Comparison of ENCODE assay signal across 24 cellular contexts in the genomic region with DNA sequence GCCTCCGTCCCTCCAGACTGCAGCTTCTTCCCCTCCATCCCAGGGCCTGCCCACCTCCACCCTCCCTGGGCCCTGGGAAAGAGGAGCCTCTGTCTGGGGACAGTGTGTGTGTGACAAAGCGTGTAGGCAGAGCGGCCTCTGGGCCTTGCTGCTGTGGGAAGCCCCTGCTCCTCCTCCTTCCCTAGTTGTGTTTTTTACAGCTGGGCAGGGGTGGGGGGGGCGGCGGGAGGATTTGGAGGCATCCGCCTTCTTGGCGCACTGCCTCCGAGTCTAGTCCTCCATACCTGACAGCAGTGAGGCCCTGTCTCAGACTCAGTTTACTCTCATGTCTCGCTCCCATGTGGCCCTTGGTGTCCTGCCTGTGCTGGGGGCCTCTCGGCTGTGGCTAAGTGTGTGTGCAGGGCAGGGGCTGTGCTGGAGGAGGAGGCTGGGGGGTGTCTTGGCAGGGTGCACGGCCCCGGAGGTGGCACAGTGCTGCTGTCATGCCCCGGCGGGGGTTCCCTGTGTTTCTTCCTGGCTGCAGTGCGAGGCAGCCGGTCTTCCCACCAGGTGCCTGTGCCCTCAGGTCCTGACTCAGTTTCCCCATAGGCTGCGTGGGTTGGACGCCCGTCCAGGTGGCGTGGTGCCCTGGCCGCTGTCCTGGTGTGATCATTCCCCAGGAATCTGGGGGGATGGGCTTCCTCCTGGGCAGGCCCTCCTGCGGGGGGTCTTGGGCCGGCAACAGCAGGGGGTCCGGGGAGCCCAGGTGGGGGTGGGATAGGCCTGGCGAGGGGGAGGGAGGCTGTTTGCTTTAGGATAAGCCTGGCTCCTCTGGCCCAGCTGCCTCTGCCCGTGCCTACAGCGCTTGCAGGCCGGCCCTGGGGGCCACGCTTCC. TPM values are rescaled to one million over a fixed set of nuclear protein-coding genes. Genes with fewer than 3 reads are reported as not detected.
A peak's percentile ranks its signal among the peaks of the same experiment; 100 is the strongest.
DNase-seq lines count a peak whose midpoint lies in the region; ATAC-seq, FAIRE-seq and TF ChIP-seq lines count a peak whose summit lies in the region.
"Had no signal": no experiment of that assay in that cellular context is flagged by ENCODE, and none has a peak within 500 bp of the region (broad histone marks: within the 10 kb centered on the region; RNA-seq: fewer than 3 reads in every experiment).

No MANE protein-coding gene starts in this region.

- H3K4me1 Mint-ChIP-seq in neural progenitor cell = peaks cover 18% of the 10 kb centered on the region
- no peaks in the 10 kb centered on the region for H3K4me1 Mint-ChIP-seq in activated naive CD8-positive, alpha-beta T cell treated with anti-CD3 and anti-CD28 coated beads, Interleukin-2, amount 50 U/mL, for 24 hours

- no peak for TF ChIP-seq POLR2A in K562 (conservative IDR thresholded peaks at IDR 0.05)

- POLR2A ChIA-PET in K562 (lab: Yijun Ruan, JAX) = interaction anchor here (0.6 to 2.7 kb wide), 6 partner anchors 9 to 841 kb away, joined by 3 to 7 read pairs (median 3); a partner anchor contains a TSS

- H3K27me3 Mint-ChIP-seq in neural progenitor cell (ENCODE audit: insufficient read depth, low read depth) = peaks cover 7% of the 10 kb centered on the region
- no peaks in the 10 kb centered on the region for H3K27me3 Mint-ChIP-seq in activated naive CD8-positive, alpha-beta T cell treated with anti-CD3 and anti-CD28 coated beads, Interleukin-2, amount 50 U/mL, for 24 hours
- H3K27me3 Mint-ChIP-seq: B cell; CD4-positive, CD25-positive, alpha-beta regulatory T cell had no signal

- peaks cover 28% of the 10 kb centered on the region for H3K36me3 ChIP-seq in BLaER1
- H3K36me3 ChIP-seq in NT2/D1 (ENCODE audit: insufficient read depth, insufficient read length, low read length) = peaks cover 7% of the 10 kb centered on the region
- peaks cover 9% of the 10 kb centered on the region; the same call in 1 of the 3 replicates for H3K36me3 ChIP-seq in K562 (ENCODE audit: control insufficient read depth, insufficient read depth, low read length)
- no peaks in the 10 kb centered on the region for H3K36me3 ChIP-seq in neural progenitor cell
- no peaks in the 10 kb centered on the region for H3K36me3 ChIP-seq in MM.1S (replicated peaks; ENCODE audit: insufficient read depth, low read length)

- in situ Hi-C loops in K562 (cut with MboI) = no loop called here

- TF ChIP-seq EP300 in K562 (IDR thresholded peaks at IDR 0.05; ENCODE audit: low read length) = no peak

- no peak overlapping the region for H3K4me3 Mint-ChIP-seq in neural progenitor cell
- H3K4me3 Mint-ChIP-seq in activated naive CD8-positive, alpha-beta T cell treated with anti-CD3 and anti-CD28 coated beads, Interleukin-2, amount 50 U/mL, for 24 hours = no peak overlapping the region
- H3K4me3 Mint-ChIP-seq: B cell; CD4-positive, CD25-positive, alpha-beta regulatory T cell had no signal

- H3K9me1 ChIP-seq in K562 (ENCODE audit: control insufficient read depth, insufficient read depth, low read length) = peaks cover 6% of the 10 kb centered on the region

- BruUV-seq in K562 (replicated peaks; lab: Mats Ljungman, UMichigan) = no TSS peak

- H4K20me1 ChIP-seq in BLaER1 (peaks cover 94% of the 10 kb centered on the region), K562 (replicated peaks; ENCODE audit: control insufficient read depth, insufficient read depth, low read length) (peaks cover 7% of the 10 kb centered on the region; the same call in 1 of the 2 replicates), neural progenitor cell (ENCODE audit: low read depth) (peaks cover 68% of the 10 kb centered on the region), MM.1S (ENCODE audit: insufficient read depth, low read length) (no peaks in the 10 kb centered on the region)

- H3K9me3 Mint-ChIP-seq in neural progenitor cell = no peaks in the 10 kb centered on the region
- no peaks in the 10 kb centered on the region for H3K9me3 Mint-ChIP-seq in activated naive CD8-positive, alpha-beta T cell treated with anti-CD3 and anti-CD28 coated beads, Interleukin-2, amount 50 U/mL, for 24 hours
- H3K9me3 Mint-ChIP-seq: CD4-positive, CD25-positive, alpha-beta regulatory T cell had no signal

- DNase-seq in NT2/D1 (ENCODE audit: low read depth, low spot score) (no peak), K562 (ENCODE audit: extremely low read depth in 1 of 4, low spot score in 3 of 4) (peak in 2 of 4 experiments; percentile 20 to 26), neural progenitor cell (ENCODE audit: low spot score) (peak; percentile 43), MM.1S (no peak)
- DNase-seq in activated naive CD8-positive, alpha-beta T cell treated with anti-CD3 and anti-CD28 coated beads, Interleukin-2, amount 50 U/mL, for 24 hours = no peak
- DNase-seq in stimulated activated CD4-positive, alpha-beta T cell treated with anti-CD3 and anti-CD28 coated beads, Interleukin-4, amount 100 ng/mL, for 24 hours = no peak
- DNase-seq: CD4-positive, CD25-positive, alpha-beta regulatory T cell; COR-L47; DMS79; GM23248; KBM-7; NCI-H1092; NCI-H1436 treated with DMSO at 0.1 percent for 48 hours; NCI-H2029 treated with DMSO at 0.1 percent for 48 hours; NCI-H2171; NCI-H345; NCI-H524 treated with DMSO at 0.1 percent for 48 hours; Right ventricle myocardium superior; SW 1271 had no signal

- H2AFZ ChIP-seq in K562 (ENCODE audit: low read depth, low read length) = no peak overlapping the region
- no peak overlapping the region for H2AFZ ChIP-seq in neural progenitor cell (replicated peaks)
- H2AFZ ChIP-seq in MM.1S (ENCODE audit: low read length) = no peak overlapping the region
- H2AFZ ChIP-seq: GM23248 had no signal

- no peaks in the 10 kb centered on the region for H3K27me3 ChIP-seq in BLaER1
- H3K27me3 ChIP-seq in NT2/D1 (ENCODE audit: insufficient read depth, insufficient read length) = peaks cover 81% of the 10 kb centered on the region
- no peaks in the 10 kb centered on the region for H3K27me3 ChIP-seq in K562 (ENCODE audit: control insufficient read depth in 2 of 2, insufficient read depth in 2 of 2, low read length in 2 of 2)
- H3K27me3 ChIP-seq in neural progenitor cell = no peaks in the 10 kb centered on the region
- H3K27me3 ChIP-seq in MM.1S (replicated peaks; ENCODE audit: insufficient read depth, low read length) = no peaks in the 10 kb centered on the region

- 84% methylated on average over 14 of the region's 29 CpGs for WGBS in K562 (ENCODE audit: insufficient coverage, low coverage, missing lambda C conversion rate)

- TF ChIP-seq CTCF in K562 (IDR thresholded peaks at IDR 0.05 in 2 of 3, conservative IDR thresholded peaks at IDR 0.05 in 1 of 3; ENCODE audit: insufficient read depth in 2 of 3, low read depth in 1 of 3, low read length in 3 of 3) (no peak), neural progenitor cell (IDR thresholded peaks at IDR 0.05) (no peak), MM.1S (IDR thresholded peaks at IDR 0.05; ENCODE audit: low read length) (no peak)

- peak overlapping the region; percentile 98 for H3K4me2 ChIP-seq in BLaER1
- no peak overlapping the region for H3K4me2 ChIP-seq in K562 (ENCODE audit: insufficient read depth, low read length)
- H3K4me2 ChIP-seq in neural progenitor cell = no peak overlapping the region
- H3K4me2 ChIP-seq in MM.1S (ENCODE audit: low read depth, low read length) = no peak overlapping the region

- H3F3A ChIP-seq in neural progenitor cell (ENCODE audit: low read depth) = peaks cover 18% of the 10 kb centered on the region
- no peaks in the 10 kb centered on the region for H3F3A ChIP-seq in MM.1S (ENCODE audit: insufficient read depth, low read length)

- no peaks in the 10 kb centered on the region for H3K9me3 ChIP-seq in BLaER1
- H3K9me3 ChIP-seq in NT2/D1 (ENCODE audit: insufficient read depth, low read length) = no peaks in the 10 kb centered on the region
- no peaks in the 10 kb centered on the region for H3K9me3 ChIP-seq in K562 (replicated peaks; ENCODE audit: control insufficient read depth, insufficient read depth, low read depth, low read length)
- no peaks in the 10 kb centered on the region for H3K9me3 ChIP-seq in neural progenitor cell (ENCODE audit: low read depth)
- H3K9me3 ChIP-seq in MM.1S (replicated peaks; ENCODE audit: insufficient read depth, low read length) = no peaks in the 10 kb centered on the region

- no peak; the same call in 1 of the 3 replicates for ATAC-seq in K562
- ATAC-seq in GM21423 (IDR thresholded peaks at IDR 0.05; ENCODE audit: unreplicated experiment) = no peak
- no peak for ATAC-seq in activated naive CD8-positive, alpha-beta T cell treated with anti-CD3 and anti-CD28 coated beads, Interleukin-2, amount 50 U/mL, for 24 hours
- ATAC-seq: HCT116 had no signal

- peak overlapping the region; percentile 69 for H3K9ac ChIP-seq in BLaER1
- H3K9ac ChIP-seq in NT2/D1 (ENCODE audit: insufficient read length, low read depth) = peak overlapping the region; percentile 39
- H3K9ac ChIP-seq in K562 (ENCODE audit: insufficient read depth in 1 of 2, low read depth in 2 of 2, low read length in 2 of 2) = peak overlapping the region in 1 of 2 experiments; percentile 74; a peak in 2 of 4 replicates
- no peak overlapping the region for H3K9ac ChIP-seq in neural progenitor cell
- H3K9ac ChIP-seq in MM.1S (ENCODE audit: low read length) = no peak overlapping the region
- H3K9ac ChIP-seq: GM23248 had no signal

- peaks cover 93% of the 10 kb centered on the region for H3K4me1 ChIP-seq in BLaER1
- peaks cover 46% of the 10 kb centered on the region for H3K4me1 ChIP-seq in NT2/D1 (ENCODE audit: insufficient read depth, insufficient read length)
- H3K4me1 ChIP-seq in K562 (replicated peaks in 1 of 2; ENCODE audit: control insufficient read depth in 2 of 2, insufficient read depth in 2 of 2, low read length in 2 of 2) = peaks cover 0 to 85% of the 10 kb centered on the region in 2 experiments; a peak in 2 of 5 replicates
- peaks cover 47% of the 10 kb centered on the region for H3K4me1 ChIP-seq in neural progenitor cell
- no peaks in the 10 kb centered on the region for H3K4me1 ChIP-seq in MM.1S (ENCODE audit: low read length)

- no peaks in the 10 kb centered on the region for H3K9me2 ChIP-seq in MM.1S (replicated peaks; ENCODE audit: insufficient read depth, low read length)

- no peaks in the 10 kb centered on the region for H3K36me3 Mint-ChIP-seq in neural progenitor cell
- H3K36me3 Mint-ChIP-seq in activated naive CD8-positive, alpha-beta T cell treated with anti-CD3 and anti-CD28 coated beads, Interleukin-2, amount 50 U/mL, for 24 hours (ENCODE audit: low read depth) = no peaks in the 10 kb centered on the region
- H3K36me3 Mint-ChIP-seq: CD4-positive, CD25-positive, alpha-beta regulatory T cell had no signal

- no peak for TF ChIP-seq RAD21 in K562 (CRISPR knock-in tag; conservative IDR thresholded peaks at IDR 0.05 in 1 of 2, IDR thresholded peaks at IDR 0.05 in 1 of 2)

- H3K79me2 ChIP-seq in K562 (ENCODE audit: control insufficient read depth, insufficient read depth, low read length) = peaks cover 4% of the 10 kb centered on the region; the same call in 2 of the 3 replicates
- H3K79me2 ChIP-seq in neural progenitor cell (ENCODE audit: low read depth) = peaks cover 22% of the 10 kb centered on the region
- H3K79me2 ChIP-seq in MM.1S (ENCODE audit: low read length) = no peaks in the 10 kb centered on the region

- CTCF ChIA-PET in K562 (lab: Yijun Ruan, JAX; ENCODE audit: low intra/inter-chr PET ratio) = no interaction called here

- H3K4me3 ChIP-seq in BLaER1 = peak overlapping the region; percentile 41; the same call in 1 of the 2 replicates
- no peak overlapping the region for H3K4me3 ChIP-seq in NT2/D1 (ENCODE audit: insufficient read length, low read depth)
- no peak overlapping the region for H3K4me3 ChIP-seq in K562
- no peak overlapping the region for H3K4me3 ChIP-seq in neural progenitor cell
- no peak overlapping the region for H3K4me3 ChIP-seq in MM.1S (ENCODE audit: low read length)
- H3K4me3 ChIP-seq: GM23248 had no signal

- no peak overlapping the region for H3K27ac Mint-ChIP-seq in neural progenitor cell
- H3K27ac Mint-ChIP-seq in activated naive CD8-positive, alpha-beta T cell treated with anti-CD3 and anti-CD28 coated beads, Interleukin-2, amount 50 U/mL, for 24 hours = no peak overlapping the region
- H3K27ac Mint-ChIP-seq: B cell; CD4-positive, CD25-positive, alpha-beta regulatory T cell had no signal

- H3K27ac ChIP-seq in BLaER1 (peak overlapping the region; percentile 63), K562 (ENCODE audit: extremely low read depth, low read depth, low read length) (no peak overlapping the region), neural progenitor cell (no peak overlapping the region), MM.1S (ENCODE audit: low read length) (no peak overlapping the region)
- H3K27ac ChIP-seq: GM23248 had no signal

- no peak for FAIRE-seq in K562 (lab: Jason Lieb, UNC)
- FAIRE-seq: A204.1 had no signal

- intact Hi-C loops in K562 (cut with micrococcal nuclease) = no loop called here

RNA-seq across cellular contexts. Expression of a gene that starts 7.0 kb away (rescaled TPM):
- total RNA-seq in K562 (2011; cell fraction: chromatin; rRNA removed; ENCODE audit: low replicate concordance) = 24.3 and 107 TPM in 2 replicates
- 71.6 and 76.2 TPM in 2 replicates for total RNA-seq in K562 (2011; cell fraction: nucleolus; rRNA removed)
- 78.9 and 124 TPM in 2 replicates for total RNA-seq in K562 (2011; cell fraction: nucleoplasm; rRNA removed)
- total RNA-seq in K562 (2014; rRNA removed) (21.6 and 30.7 TPM in 2 replicates), K562 (2014; rRNA removed; fragmentation: Illumina TruSeq; extraction: Trizol) (5.3 and 7.1 TPM in 2 replicates), K562 (2015; rRNA removed; fragmentation: Illumina TruSeq; extraction: Trizol) (10.4 and 11.4 TPM in 2 replicates), K562 (2021) (45.6 and 49.9 TPM in 2 replicates), neural progenitor cell (ENCODE audit: low replicate concordance) (9.6 and 27.4 TPM in 2 replicates)
- polyA plus RNA-seq in K562 (2011; rRNA removed) (14.6 and 18.3 TPM in 2 replicates), K562 (2014; fragmentation: Illumina TruSeq; extraction: Trizol) (17.1 and 25.2 TPM in 2 replicates), K562 (2014; fragmentation: Nextera tagmentation; extraction: Ambion mirVana) (under 1 TPM; 0.34 to 0.53 TPM), K562 (2014; rRNA removed) (15.1 and 15.6 TPM in 2 replicates)
- 39.0 and 72.2 TPM in 2 replicates for polyA plus RNA-seq in K562 (2011; cell fraction: cytosol; rRNA removed)
- polyA plus RNA-seq in K562 (2011; cell fraction: nucleus; rRNA removed) = 55.9 and 72.5 TPM in 2 replicates
- 28.5 and 35.1 TPM in 2 replicates for polyA plus RNA-seq in K562 (2012)
- 73.8 and 144 TPM in 2 replicates for polyA minus RNA-seq in K562 (2011; rRNA and poly(A)+ RNA removed)
- 42.8 and 52.2 TPM in 2 replicates for polyA minus RNA-seq in K562 (2011; cell fraction: cytosol; rRNA and poly(A)+ RNA removed)
- polyA minus RNA-seq in K562 (2011; cell fraction: nucleus; rRNA and poly(A)+ RNA removed) = 20.8 and 21.0 TPM in 2 replicates

RNA-seq across cellular contexts. Expression of a gene that starts 25.2 kb away (rescaled TPM):
- total RNA-seq in K562 (2011; cell fraction: chromatin; rRNA removed; ENCODE audit: low replicate concordance) = 5.5 and 11.7 TPM in 2 replicates
- 8.4 and 9.3 TPM in 2 replicates for total RNA-seq in K562 (2011; cell fraction: nucleolus; rRNA removed)
- total RNA-seq in K562 (2011; cell fraction: nucleoplasm; rRNA removed) = 4.1 and 4.2 TPM in 2 replicates
- total RNA-seq in K562 (2014; rRNA removed) = 1.6 TPM in 2 replicates
- total RNA-seq in K562 (2014; rRNA removed; fragmentation: Illumina TruSeq; extraction: Trizol) = 0.40 and 0.96 TPM in 2 replicates
- 1.8 and 2.2 TPM in 2 replicates for total RNA-seq in K562 (2015; rRNA removed; fragmentation: Illumina TruSeq; extraction: Trizol)
- total RNA-seq in K562 (2021) = 3.1 and 4.2 TPM in 2 replicates
- 0.95 and 2.0 TPM in 2 replicates for polyA plus RNA-seq in K562 (2011; rRNA removed)
- 1.0 and 2.7 TPM in 2 replicates for polyA plus RNA-seq in K562 (2011; cell fraction: cytosol; rRNA removed)
- polyA plus RNA-seq in K562 (2011; cell fraction: nucleus; rRNA removed) = 9.1 and 12.1 TPM in 2 replicates
- 4.4 and 8.2 TPM in 2 replicates for polyA plus RNA-seq in K562 (2012)
- 0.56 and 0.69 TPM in 2 replicates for polyA plus RNA-seq in K562 (2014; fragmentation: Illumina TruSeq; extraction: Trizol)
- under 1 TPM; 0.11 to 0.24 TPM for polyA plus RNA-seq in K562 (2014; fragmentation: Nextera tagmentation; extraction: Ambion mirVana)
- 1.4 and 2.1 TPM in 2 replicates for polyA plus RNA-seq in K562 (2014; rRNA removed)
- 0.51 and 0.74 TPM in 2 replicates for polyA minus RNA-seq in K562 (2011; rRNA and poly(A)+ RNA removed)
- 1.7 TPM in 2 replicates for polyA minus RNA-seq in K562 (2011; cell fraction: cytosol; rRNA and poly(A)+ RNA removed)
- polyA minus RNA-seq in K562 (2011; cell fraction: nucleus; rRNA and poly(A)+ RNA removed) = 3.9 and 6.3 TPM in 2 replicates
- 0.19 TPM in 1 of 2 replicates, not detected in the other for total RNA-seq in neural progenitor cell (ENCODE audit: low replicate concordance)

RNA-seq across cellular contexts. Expression of a gene that starts 31.5 kb away (rescaled TPM):
- total RNA-seq in K562 (2011; cell fraction: chromatin; rRNA removed; ENCODE audit: low replicate concordance) = 7.8 and 35.6 TPM in 2 replicates
- total RNA-seq in K562 (2011; cell fraction: nucleolus; rRNA removed) = 35.8 and 36.4 TPM in 2 replicates
- 12.5 and 18.8 TPM in 2 replicates for total RNA-seq in K562 (2011; cell fraction: nucleoplasm; rRNA removed)
- total RNA-seq in K562 (2014; rRNA removed) (9.9 and 10.1 TPM in 2 replicates), K562 (2014; rRNA removed; fragmentation: Illumina TruSeq; extraction: Trizol) (0.26 and 0.69 TPM in 2 replicates), K562 (2015; rRNA removed; fragmentation: Illumina TruSeq; extraction: Trizol) (3.1 and 4.8 TPM in 2 replicates), K562 (2021) (13.6 and 16.1 TPM in 2 replicates), neural progenitor cell (ENCODE audit: low replicate concordance) (0.47 and 10.7 TPM in 2 replicates)
- polyA plus RNA-seq in K562 (2011; rRNA removed) (1.2 and 2.2 TPM in 2 replicates), K562 (2014; fragmentation: Illumina TruSeq; extraction: Trizol) (0.30 and 1.2 TPM in 2 replicates), K562 (2014; fragmentation: Nextera tagmentation; extraction: Ambion mirVana) (under 1 TPM; 0.04 to 0.13 TPM), K562 (2014; rRNA removed) (11.2 and 14.1 TPM in 2 replicates)
- polyA plus RNA-seq in K562 (2011; cell fraction: cytosol; rRNA removed) = 0.90 and 2.8 TPM in 2 replicates
- polyA plus RNA-seq in K562 (2011; cell fraction: nucleus; rRNA removed) = 34.5 and 72.8 TPM in 2 replicates
- polyA plus RNA-seq in K562 (2012) = 9.8 and 26.2 TPM in 2 replicates
- 0.36 and 0.70 TPM in 2 replicates for polyA minus RNA-seq in K562 (2011; rRNA and poly(A)+ RNA removed)
- polyA minus RNA-seq in K562 (2011; cell fraction: cytosol; rRNA and poly(A)+ RNA removed) = 7.3 and 13.7 TPM in 2 replicates
- polyA minus RNA-seq in K562 (2011; cell fraction: nucleus; rRNA and poly(A)+ RNA removed) = 10.0 and 12.1 TPM in 2 replicates

RNA-seq across cellular contexts. Expression of a gene that starts 45.0 kb away (rescaled TPM):
- total RNA-seq in K562 (2011; cell fraction: chromatin; rRNA removed; ENCODE audit: low replicate concordance) = 27.1 and 96.1 TPM in 2 replicates
- total RNA-seq in K562 (2011; cell fraction: nucleolus; rRNA removed) = 70.2 and 86.6 TPM in 2 replicates
- 28.7 and 35.0 TPM in 2 replicates for total RNA-seq in K562 (2011; cell fraction: nucleoplasm; rRNA removed)
- 17.0 and 19.1 TPM in 2 replicates for total RNA-seq in K562 (2014; rRNA removed)
- total RNA-seq in K562 (2014; rRNA removed; fragmentation: Illumina TruSeq; extraction: Trizol) = 1.2 and 1.7 TPM in 2 replicates
- total RNA-seq in K562 (2015; rRNA removed; fragmentation: Illumina TruSeq; extraction: Trizol) = 6.1 and 6.3 TPM in 2 replicates
- total RNA-seq in K562 (2021) = 18.4 and 22.0 TPM in 2 replicates
- polyA plus RNA-seq in K562 (2011; rRNA removed) = 5.6 and 6.8 TPM in 2 replicates
- 5.6 and 16.4 TPM in 2 replicates for polyA plus RNA-seq in K562 (2011; cell fraction: cytosol; rRNA removed)
- 86.6 and 144 TPM in 2 replicates for polyA plus RNA-seq in K562 (2011; cell fraction: nucleus; rRNA removed)
- 13.1 and 23.6 TPM in 2 replicates for polyA plus RNA-seq in K562 (2012)
- polyA plus RNA-seq in K562 (2014; fragmentation: Illumina TruSeq; extraction: Trizol) = 2.6 and 7.3 TPM in 2 replicates
- under 1 TPM; 0.17 to 0.27 TPM for polyA plus RNA-seq in K562 (2014; fragmentation: Nextera tagmentation; extraction: Ambion mirVana)
- 15.3 and 15.7 TPM in 2 replicates for polyA plus RNA-seq in K562 (2014; rRNA removed)
- polyA minus RNA-seq in K562 (2011; rRNA and poly(A)+ RNA removed) = 1.9 and 2.5 TPM in 2 replicates
- polyA minus RNA-seq in K562 (2011; cell fraction: cytosol; rRNA and poly(A)+ RNA removed) = 5.5 and 7.7 TPM in 2 replicates
- 17.1 and 17.2 TPM in 2 replicates for polyA minus RNA-seq in K562 (2011; cell fraction: nucleus; rRNA and poly(A)+ RNA removed)
- total RNA-seq in neural progenitor cell (ENCODE audit: low replicate concordance) = 5.1 and 16.0 TPM in 2 replicates

Comparison
In these comparisons a context has a peak if more than half of its experiments do, and no peak if none do; other contexts are left out.
1. H3K9ac ChIP-seq: peak in BLaER1 (single experiment) and NT2/D1 (single experiment); none in neural progenitor cell (single experiment) and MM.1S (single experiment).